Comparison of ENCODE assay signal across 17 cellular contexts in genomic region chr6:52550014-52550575, GRCh38. TPM values are rescaled to one million over a fixed set of nuclear protein-coding genes. Genes with fewer than 3 reads are reported as not detected.
DNase-seq lines count a peak whose midpoint lies in the region; ATAC-seq, FAIRE-seq and TF ChIP-seq lines count a peak whose summit lies in the region.
"Had no signal": no experiment of that assay in that cellular context is flagged by ENCODE, and none has a peak within 500 bp of the region (broad histone marks: within the 10 kb centered on the region; RNA-seq: fewer than 3 reads in every experiment).

No MANE protein-coding gene starts in this region.

- no peaks in the 10 kb centered on the region for H3K9me3 ChIP-seq in RWPE2 (ENCODE audit: severe bottlenecking)
- H3K9me3 ChIP-seq in endothelial cell of umbilical vein (replicated peaks; ENCODE audit: control insufficient read depth, insufficient read depth, low read length): no peaks in the 10 kb centered on the region
- H3K9me3 ChIP-seq in small intestine (ENCODE audit: control insufficient read depth, low read depth): no peaks in the 10 kb centered on the region

- H3K9ac ChIP-seq in endothelial cell of umbilical vein (replicated peaks; ENCODE audit: extremely low read depth, insufficient read depth, low read length): peak overlapping the region; percentile 22

- intact Hi-C loops in endothelial cell of umbilical vein (cut with micrococcal nuclease): loop anchor here (1.0 to 2.0 kb wide), 2 partner anchors 13 to 133 kb away; no protein-coding TSS in a partner anchor

- BruUV-seq in endothelial cell of umbilical vein (replicated peaks; lab: Mats Ljungman, UMichigan): no TSS peak

- peaks cover 83% of the 10 kb centered on the region for H3K79me2 ChIP-seq in endothelial cell of umbilical vein (ENCODE audit: control insufficient read depth, insufficient read depth, low read length)

- CTCF ChIA-PET in endothelial cell of umbilical vein (lab: Charles Lee) (interaction anchor here (0.9 to 4.2 kb wide), 11 partner anchors 13 to 134 kb away, joined by 3 to 27 read pairs (median 4); partner anchors contain the start of gene TRAM2), GM10248 (lab: Yijun Ruan, JAX) (interaction anchor here (0.8 to 2.2 kb wide), 5 partner anchors 10 to 52 kb away, joined by 3 to 9 read pairs (median 4); partner anchors contain the start of gene TRAM2)

- H3K4me2 ChIP-seq in endothelial cell of umbilical vein (ENCODE audit: insufficient read depth, low read length): peak overlapping the region; percentile 12

- TF ChIP-seq POLR2A in endothelial cell of umbilical vein (IDR thresholded peaks at IDR 0.05; ENCODE audit: low read depth, low read length): peak; percentile 55

- POLR2A ChIA-PET in endothelial cell of umbilical vein (lab: Charles Lee) (interaction anchor here (0.7 to 1.2 kb wide), 6 partner anchors 18 to 133 kb away, joined by 3 to 4 read pairs (median 4); partner anchors contain the start of gene TRAM2), GM10248 (lab: Yijun Ruan, JAX) (no interaction called here)

- H3K4me3 ChIP-seq in RWPE2 (ENCODE audit: severe bottlenecking): no peak overlapping the region
- no peak overlapping the region for H3K4me3 ChIP-seq in endothelial cell of umbilical vein (replicated peaks in 1 of 3; ENCODE audit: insufficient read depth in 1 of 3, low read depth in 1 of 3, low read length in 3 of 3)
- H3K4me3 ChIP-seq in small intestine (ENCODE audit: low read depth in 1 of 2, low read length in 2 of 2): no peak overlapping the region
- H3K4me3 ChIP-seq: coronary artery, GM12878 had no signal

- FAIRE-seq in endothelial cell of umbilical vein (lab: Jason Lieb, UNC) (peak; percentile 87), small intestine (lab: Jason Lieb, UNC) (no peak)
- FAIRE-seq: GM12878, H1, islet of Langerhans had no signal

- H2AFZ ChIP-seq in endothelial cell of umbilical vein (ENCODE audit: low read depth, low read length): no peak overlapping the region

- dilution Hi-C loops in endothelial cell of umbilical vein (cut with MboI; ENCODE audit: extremely low pct_ligation_motif_present, low sequenced_read_pairs): no loop called here

- 9 to 47% (median 32%) methylated on average over 6 of the region's 6 CpGs for WGBS in small intestine, 3 donors

- peak overlapping the region; percentile 89 for H3K27ac ChIP-seq in RWPE2 (ENCODE audit: poor library complexity, severe bottlenecking)
- peak overlapping the region; percentile 82 for H3K27ac ChIP-seq in endothelial cell of umbilical vein (ENCODE audit: insufficient read depth, low read depth, low read length)
- peak overlapping the region; percentile 9 to 75 for H3K27ac ChIP-seq in small intestine (ENCODE audit: low read depth in 1 of 2, low read length in 1 of 2)
- H3K27ac ChIP-seq: 22Rv1 had no signal

- ATAC-seq in RWPE2 (ENCODE audit: low read depth): no peak
- ATAC-seq: activated CD8-positive, alpha-beta T cell treated with anti-CD3 and anti-CD28 coated beads for 36 hours; GM12878 had no signal

- H3K36me3 ChIP-seq in RWPE2 (ENCODE audit: low read depth): peaks cover 15% of the 10 kb centered on the region; the same call in 1 of the 2 replicates
- H3K36me3 ChIP-seq in endothelial cell of umbilical vein (ENCODE audit: control insufficient read depth in 2 of 2, extremely low read depth in 1 of 2, insufficient read depth in 2 of 2, low read length in 2 of 2): no peaks in the 10 kb centered on the region
- H3K36me3 ChIP-seq in small intestine (ENCODE audit: control insufficient read depth in 2 of 2, insufficient read depth in 2 of 2, low read length in 2 of 2): no peaks in the 10 kb centered on the region

- TF ChIP-seq CTCF in RWPE2 (IDR thresholded peaks at IDR 0.05; ENCODE audit: poor library complexity, severe bottlenecking) (no peak), endothelial cell of umbilical vein (IDR thresholded peaks at IDR 0.05; ENCODE audit: extremely low read depth in 1 of 2, insufficient read depth in 1 of 2, low read depth in 1 of 2, low read length in 2 of 2) (no peak), GM10248 (IDR thresholded peaks at IDR 0.05; ENCODE audit: control extremely low read depth, extremely low read depth, low read depth, missing control alignments) (no peak)

- H4K20me1 ChIP-seq in endothelial cell of umbilical vein (replicated peaks; ENCODE audit: control insufficient read depth, extremely low read depth, insufficient read depth, low read length): no peaks in the 10 kb centered on the region

- H3K4me1 ChIP-seq in RWPE2 (ENCODE audit: insufficient read depth, poor library complexity, severe bottlenecking) (peaks cover 63% of the 10 kb centered on the region), endothelial cell of umbilical vein (ENCODE audit: control insufficient read depth, extremely low read depth, insufficient read depth, low read length) (peaks cover 75% of the 10 kb centered on the region), small intestine (ENCODE audit: control insufficient read depth in 2 of 2, insufficient read depth in 1 of 2, low read depth in 1 of 2, low read length in 1 of 2) (peaks cover 24 to 33% of the 10 kb centered on the region in 2 donors)

- peak; percentile 20 for DNase-seq in DMS53 (lab: John Stamatoyannopoulos, UW)
- DNase-seq in DMS53 treated with DMSO at 0.1 percent for 48 hours (lab: John Stamatoyannopoulos, UW; ENCODE audit: unreplicated experiment): no peak
- DNase-seq in RWPE2 (ENCODE audit: low spot score): no peak
- peak; percentile 86 for DNase-seq in endothelial cell of umbilical vein (ENCODE audit: low read depth, low spot score)
- DNase-seq in small intestine: peak; percentile 95
- DNase-seq in cerebellar nuclear complex (lab: John Stamatoyannopoulos, UW): no peak
- DNase-seq in GM10248 (ENCODE audit: extremely low spot score): no peak
- DNase-seq in cortex of kidney (lab: John Stamatoyannopoulos, UW): no peak
- DNase-seq: activated CD8-positive, alpha-beta T cell treated with anti-CD3 and anti-CD28 coated beads for 36 hours; CD4-positive, alpha-beta memory T cell; nucleus accumbens; trophoblast cell had no signal

- H3K9me1 ChIP-seq in endothelial cell of umbilical vein (replicated peaks; ENCODE audit: control insufficient read depth, extremely low read depth, insufficient read depth, low read length): no peaks in the 10 kb centered on the region

- H3K27me3 ChIP-seq in RWPE2 (ENCODE audit: insufficient read depth, poor library complexity, severe bottlenecking) (no peaks in the 10 kb centered on the region), endothelial cell of umbilical vein (ENCODE audit: control insufficient read depth in 2 of 2, insufficient read depth in 2 of 2, low read length in 2 of 2) (no peaks in the 10 kb centered on the region), small intestine (ENCODE audit: control insufficient read depth in 2 of 2, insufficient read depth in 2 of 2, low read length in 2 of 2) (no peaks in the 10 kb centered on the region)

TF ChIP-seq in endothelial cell of umbilical vein, 7 proteins besides CTCF, POLR2A, EP300 and RAD21:
- TF ChIP-seq GATA2 (IDR thresholded peaks at IDR 0.05; ENCODE audit: insufficient read depth, insufficient read length, low read depth, low read length) (peak; percentile 88), MYC (IDR thresholded peaks at IDR 0.05; ENCODE audit: low read depth, low read length) (peak; percentile 39), MAX (IDR thresholded peaks at IDR 0.05; ENCODE audit: insufficient read depth, insufficient read length) (no peak)

RNA-seq across cellular contexts. Expression of gene TRAM2, which starts 26.8 kb away (rescaled TPM):
- 85.9 and 98.6 TPM in 2 replicates for total RNA-seq in endothelial cell of umbilical vein
- polyA plus RNA-seq in endothelial cell of umbilical vein (79.5 and 85.7 TPM in 2 replicates), small intestine (10 to 100 TPM in 1 of 3 donors, 1 to 10 TPM in 2; 2.7 to 13.8 (median 3.2) TPM)
- polyA plus RNA-seq in endothelial cell of umbilical vein (2011; cell fraction: cytosol; rRNA removed): 79.3 and 81.1 TPM in 2 replicates
- 129 and 133 TPM in 2 replicates for polyA plus RNA-seq in endothelial cell of umbilical vein (2011; cell fraction: nucleus; rRNA removed)
- 35.6 and 64.2 TPM in 2 replicates for polyA plus RNA-seq in endothelial cell of umbilical vein (2012)
- 123 and 155 TPM in 2 replicates for polyA minus RNA-seq in endothelial cell of umbilical vein
- 11.6 TPM for polyA minus RNA-seq in endothelial cell of umbilical vein (2011; cell fraction: cytosol; rRNA and poly(A)+ RNA removed)
- 51.9 and 71.3 TPM in 2 replicates for polyA minus RNA-seq in endothelial cell of umbilical vein (2011; cell fraction: nucleus; rRNA and poly(A)+ RNA removed)

Comparison
In these comparisons a context has a peak if more than half of its experiments do, and no peak if none do; other contexts are left out.
1. DNase-seq: peak in DMS53 (single experiment), endothelial cell of umbilical vein (single experiment) and small intestine (single experiment); none in DMS53 treated with DMSO at 0.1 percent for 48 hours (single experiment), RWPE2 (single experiment), cerebellar nuclear complex (0 of 2), GM10248 (single experiment) and cortex of kidney (single experiment).
2. Peak in every context shown above with its lines, with median percentiles within 50 percentile points of each other: H3K27ac ChIP-seq.